8 cellular contexts compared by ENCODE assay signal in genomic region chr3:51434746-51435323, GRCh38. TPM values are rescaled to one million over a fixed set of nuclear protein-coding genes. Genes with fewer than 3 reads are reported as not detected.
DNase-seq lines count a peak whose midpoint lies in the region; ATAC-seq and TF ChIP-seq lines count a peak whose summit lies in the region.

No MANE protein-coding gene starts in this region.

- intact Hi-C loops in left cardiac atrium (cut with DNase I) (loop anchor here in 1 of 2 donors (5.0 kb wide), 1 partner anchor 818 kb away; the partner anchor contains the start of gene MAPKAPK3), gastrocnemius medialis (cut with DNase I; ENCODE audit: low total_unique reads) (no loop called here)

- no peaks in the 10 kb centered on the region for H3K27me3 ChIP-seq in gastrocnemius medialis

- CTCF ChIA-PET in HEK293T (lab: Yijun Ruan, JAX) = interaction anchor here (0.5 to 1.8 kb wide), 9 partner anchors 8 to 819 kb away, joined by 3 to 7 read pairs (median 4); partner anchors contain the start of gene MAPKAPK3

- no peak overlapping the region for H3K27ac ChIP-seq in gastrocnemius medialis

- TF ChIP-seq POLR2A in gastrocnemius medialis (IDR thresholded peaks at IDR 0.05) = no peak

- POLR2A ChIA-PET in HEK293T (lab: Yijun Ruan, JAX) = no interaction called here

- peak; percentile 12 to 69 (median 39) for TF ChIP-seq CTCF in gastrocnemius medialis (IDR thresholded peaks at IDR 0.05 in 4 of 5, conservative IDR thresholded peaks at IDR 0.05 in 1 of 5)

- DNase-seq in Caki2 (ENCODE audit: low read depth) (peak; percentile 4), HEK293T (ENCODE audit: extremely low spot score) (peak; percentile 64), NOMO-1 treated with DMSO at 0.1 percent for 48 hours (lab: John Stamatoyannopoulos, UW; ENCODE audit: unreplicated experiment) (peak; percentile 52), left cardiac atrium (no peak), gastrocnemius medialis (peak in 1 of 2 donors; percentile 21)
- peak; percentile 39 for DNase-seq in activated naive CD4-positive, alpha-beta T cell treated with anti-CD3 and anti-CD28 coated beads, Interleukin-2, amount 50 U/mL, for 16 hours

- no peaks in the 10 kb centered on the region for H3K4me1 ChIP-seq in gastrocnemius medialis

- ATAC-seq in left cardiac atrium = peak; percentile 82
- ATAC-seq in gastrocnemius medialis = peak; percentile 63 to 87
- ATAC-seq in HG03097 (IDR thresholded peaks at IDR 0.05; ENCODE audit: low FRiP score, unreplicated experiment) = no peak
- ATAC-seq in GM21360 (IDR thresholded peaks at IDR 0.05; ENCODE audit: unreplicated experiment) = no peak

- H3K4me3 ChIP-seq in gastrocnemius medialis = no peak overlapping the region

- H3K36me3 ChIP-seq in gastrocnemius medialis = peaks cover 0 to 24% of the 10 kb centered on the region in 2 donors

- no peaks in the 10 kb centered on the region for H3K9me3 ChIP-seq in gastrocnemius medialis

- in situ Hi-C loops in Caki2 (cut with HindIII; ENCODE audit: low pct_unique_long_range_greater_than_20kb, low sequenced_read_pairs) = no loop called here
- in situ Hi-C loops in gastrocnemius medialis (cut with MboI; ENCODE audit: low sequenced_read_pairs in 4 of 4) = no loop called here

TF ChIP-seq in HEK293T, 16 proteins besides CTCF, POLR2A, EP300 and RAD21:
- TF ChIP-seq FOXM1 (IDR thresholded peaks at IDR 0.05; ENCODE audit: borderline replicate concordance) = no peak
- TF ChIP-seq ELF4 (IDR thresholded peaks at IDR 0.05) = no peak
- no peak for TF ChIP-seq HDGF (IDR thresholded peaks at IDR 0.05; ENCODE audit: borderline replicate concordance)
- TF ChIP-seq NFRKB (IDR thresholded peaks at IDR 0.05) = no peak
- no peak for TF ChIP-seq SP1 (IDR thresholded peaks at IDR 0.05)
- TF ChIP-seq ARNT (IDR thresholded peaks at IDR 0.05) = no peak
- no peak for TF ChIP-seq CTBP1 (IDR thresholded peaks at IDR 0.05; ENCODE audit: borderline replicate concordance)
- no peak for TF ChIP-seq SUZ12 (IDR thresholded peaks at IDR 0.05)
- no peak for TF ChIP-seq LEF1 (IDR thresholded peaks at IDR 0.05; ENCODE audit: borderline replicate concordance)
- no peak for TF ChIP-seq ZNF384 (IDR thresholded peaks at IDR 0.05)
- TF ChIP-seq FOXA1 (IDR thresholded peaks at IDR 0.05) = no peak

RNA-seq across cellular contexts. Expression of gene RBM15B, which starts 43.8 kb away (rescaled TPM):
- total RNA-seq in Caki2 (2014; rRNA removed; shearing (Covaris generic); ENCODE audit: low replicate concordance) = 31.5 and 35.6 TPM in 2 replicates
- 10 to 100 TPM; 12.9 to 18.6 TPM for total RNA-seq in left cardiac atrium
- 10 to 100 TPM in 1 of 4 donors, 1 to 10 TPM in 3; 4.9 to 13.7 (median 8.9) TPM for total RNA-seq in gastrocnemius medialis

RNA-seq across cellular contexts. Expression of gene MANF, which starts 49.7 kb away (rescaled TPM):
- total RNA-seq in Caki2 (2014; rRNA removed; shearing (Covaris generic); ENCODE audit: low replicate concordance) = 103 and 108 TPM in 2 replicates
- total RNA-seq in left cardiac atrium (10 to 100 TPM; 59.2 to 97.0 TPM), gastrocnemius medialis (10 to 100 TPM in 3 of 4 donors, 1 to 10 TPM in 1; 4.4 to 19.7 (median 11.5) TPM)

Comparison
In these comparisons a context has a peak if more than half of its experiments do, and no peak if none do; other contexts are left out.
1. ATAC-seq: peak in left cardiac atrium (2 of 2) and gastrocnemius medialis (2 of 2); none in HG03097 (single experiment) and GM21360 (single experiment).